In the genomic region with DNA sequence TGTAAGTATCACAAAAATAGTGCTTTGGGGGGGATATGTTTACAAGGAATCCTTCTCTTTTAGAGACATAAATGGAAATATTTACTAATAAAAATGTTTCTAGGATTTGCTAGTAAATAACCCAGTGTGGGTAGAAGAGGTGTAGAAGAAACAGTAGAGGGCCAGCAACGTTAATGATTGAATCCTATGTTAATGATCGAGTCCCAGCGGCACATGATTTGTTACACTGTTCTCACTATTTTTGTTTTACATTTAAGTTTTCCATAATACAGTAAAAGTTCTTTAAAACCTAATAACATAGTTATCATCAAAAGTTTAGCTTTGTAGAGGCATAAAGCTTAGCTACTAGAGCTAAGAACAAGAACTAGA, we compare ENCODE assay signal across 1 cellular context.
TF ChIP-seq lines count a peak whose summit lies in the region.

No MANE protein-coding gene starts in this region.

TF ChIP-seq in HepG2, 621 proteins besides CTCF, POLR2A, EP300 and RAD21 (continued from another document):
- TF ChIP-seq, protein P1, sequence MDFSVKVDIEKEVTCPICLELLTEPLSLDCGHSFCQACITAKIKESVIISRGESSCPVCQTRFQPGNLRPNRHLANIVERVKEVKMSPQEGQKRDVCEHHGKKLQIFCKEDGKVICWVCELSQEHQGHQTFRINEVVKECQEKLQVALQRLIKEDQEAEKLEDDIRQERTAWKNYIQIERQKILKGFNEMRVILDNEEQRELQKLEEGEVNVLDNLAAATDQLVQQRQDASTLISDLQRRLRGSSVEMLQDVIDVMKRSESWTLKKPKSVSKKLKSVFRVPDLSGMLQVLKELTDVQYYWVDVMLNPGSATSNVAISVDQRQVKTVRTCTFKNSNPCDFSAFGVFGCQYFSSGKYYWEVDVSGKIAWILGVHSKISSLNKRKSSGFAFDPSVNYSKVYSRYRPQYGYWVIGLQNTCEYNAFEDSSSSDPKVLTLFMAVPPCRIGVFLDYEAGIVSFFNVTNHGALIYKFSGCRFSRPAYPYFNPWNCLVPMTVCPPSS (IDR thresholded peaks at IDR 0.05), result no peak
- TF ChIP-seq, protein P2, sequence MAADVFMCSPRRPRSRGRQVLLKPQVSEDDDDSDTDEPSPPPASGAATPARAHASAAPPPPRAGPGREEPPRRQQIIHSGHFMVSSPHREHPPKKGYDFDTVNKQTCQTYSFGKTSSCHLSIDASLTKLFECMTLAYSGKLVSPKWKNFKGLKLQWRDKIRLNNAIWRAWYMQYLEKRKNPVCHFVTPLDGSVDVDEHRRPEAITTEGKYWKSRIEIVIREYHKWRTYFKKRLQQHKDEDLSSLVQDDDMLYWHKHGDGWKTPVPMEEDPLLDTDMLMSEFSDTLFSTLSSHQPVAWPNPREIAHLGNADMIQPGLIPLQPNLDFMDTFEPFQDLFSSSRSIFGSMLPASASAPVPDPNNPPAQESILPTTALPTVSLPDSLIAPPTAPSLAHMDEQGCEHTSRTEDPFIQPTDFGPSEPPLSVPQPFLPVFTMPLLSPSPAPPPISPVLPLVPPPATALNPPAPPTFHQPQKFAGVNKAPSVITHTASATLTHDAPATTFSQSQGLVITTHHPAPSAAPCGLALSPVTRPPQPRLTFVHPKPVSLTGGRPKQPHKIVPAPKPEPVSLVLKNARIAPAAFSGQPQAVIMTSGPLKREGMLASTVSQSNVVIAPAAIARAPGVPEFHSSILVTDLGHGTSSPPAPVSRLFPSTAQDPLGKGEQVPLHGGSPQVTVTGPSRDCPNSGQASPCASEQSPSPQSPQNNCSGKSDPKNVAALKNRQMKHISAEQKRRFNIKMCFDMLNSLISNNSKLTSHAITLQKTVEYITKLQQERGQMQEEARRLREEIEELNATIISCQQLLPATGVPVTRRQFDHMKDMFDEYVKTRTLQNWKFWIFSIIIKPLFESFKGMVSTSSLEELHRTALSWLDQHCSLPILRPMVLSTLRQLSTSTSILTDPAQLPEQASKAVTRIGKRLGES (CRISPR knock-in tag; IDR thresholded peaks at IDR 0.05; ENCODE audit: borderline replicate concordance), result no peak
- TF ChIP-seq, protein P3, sequence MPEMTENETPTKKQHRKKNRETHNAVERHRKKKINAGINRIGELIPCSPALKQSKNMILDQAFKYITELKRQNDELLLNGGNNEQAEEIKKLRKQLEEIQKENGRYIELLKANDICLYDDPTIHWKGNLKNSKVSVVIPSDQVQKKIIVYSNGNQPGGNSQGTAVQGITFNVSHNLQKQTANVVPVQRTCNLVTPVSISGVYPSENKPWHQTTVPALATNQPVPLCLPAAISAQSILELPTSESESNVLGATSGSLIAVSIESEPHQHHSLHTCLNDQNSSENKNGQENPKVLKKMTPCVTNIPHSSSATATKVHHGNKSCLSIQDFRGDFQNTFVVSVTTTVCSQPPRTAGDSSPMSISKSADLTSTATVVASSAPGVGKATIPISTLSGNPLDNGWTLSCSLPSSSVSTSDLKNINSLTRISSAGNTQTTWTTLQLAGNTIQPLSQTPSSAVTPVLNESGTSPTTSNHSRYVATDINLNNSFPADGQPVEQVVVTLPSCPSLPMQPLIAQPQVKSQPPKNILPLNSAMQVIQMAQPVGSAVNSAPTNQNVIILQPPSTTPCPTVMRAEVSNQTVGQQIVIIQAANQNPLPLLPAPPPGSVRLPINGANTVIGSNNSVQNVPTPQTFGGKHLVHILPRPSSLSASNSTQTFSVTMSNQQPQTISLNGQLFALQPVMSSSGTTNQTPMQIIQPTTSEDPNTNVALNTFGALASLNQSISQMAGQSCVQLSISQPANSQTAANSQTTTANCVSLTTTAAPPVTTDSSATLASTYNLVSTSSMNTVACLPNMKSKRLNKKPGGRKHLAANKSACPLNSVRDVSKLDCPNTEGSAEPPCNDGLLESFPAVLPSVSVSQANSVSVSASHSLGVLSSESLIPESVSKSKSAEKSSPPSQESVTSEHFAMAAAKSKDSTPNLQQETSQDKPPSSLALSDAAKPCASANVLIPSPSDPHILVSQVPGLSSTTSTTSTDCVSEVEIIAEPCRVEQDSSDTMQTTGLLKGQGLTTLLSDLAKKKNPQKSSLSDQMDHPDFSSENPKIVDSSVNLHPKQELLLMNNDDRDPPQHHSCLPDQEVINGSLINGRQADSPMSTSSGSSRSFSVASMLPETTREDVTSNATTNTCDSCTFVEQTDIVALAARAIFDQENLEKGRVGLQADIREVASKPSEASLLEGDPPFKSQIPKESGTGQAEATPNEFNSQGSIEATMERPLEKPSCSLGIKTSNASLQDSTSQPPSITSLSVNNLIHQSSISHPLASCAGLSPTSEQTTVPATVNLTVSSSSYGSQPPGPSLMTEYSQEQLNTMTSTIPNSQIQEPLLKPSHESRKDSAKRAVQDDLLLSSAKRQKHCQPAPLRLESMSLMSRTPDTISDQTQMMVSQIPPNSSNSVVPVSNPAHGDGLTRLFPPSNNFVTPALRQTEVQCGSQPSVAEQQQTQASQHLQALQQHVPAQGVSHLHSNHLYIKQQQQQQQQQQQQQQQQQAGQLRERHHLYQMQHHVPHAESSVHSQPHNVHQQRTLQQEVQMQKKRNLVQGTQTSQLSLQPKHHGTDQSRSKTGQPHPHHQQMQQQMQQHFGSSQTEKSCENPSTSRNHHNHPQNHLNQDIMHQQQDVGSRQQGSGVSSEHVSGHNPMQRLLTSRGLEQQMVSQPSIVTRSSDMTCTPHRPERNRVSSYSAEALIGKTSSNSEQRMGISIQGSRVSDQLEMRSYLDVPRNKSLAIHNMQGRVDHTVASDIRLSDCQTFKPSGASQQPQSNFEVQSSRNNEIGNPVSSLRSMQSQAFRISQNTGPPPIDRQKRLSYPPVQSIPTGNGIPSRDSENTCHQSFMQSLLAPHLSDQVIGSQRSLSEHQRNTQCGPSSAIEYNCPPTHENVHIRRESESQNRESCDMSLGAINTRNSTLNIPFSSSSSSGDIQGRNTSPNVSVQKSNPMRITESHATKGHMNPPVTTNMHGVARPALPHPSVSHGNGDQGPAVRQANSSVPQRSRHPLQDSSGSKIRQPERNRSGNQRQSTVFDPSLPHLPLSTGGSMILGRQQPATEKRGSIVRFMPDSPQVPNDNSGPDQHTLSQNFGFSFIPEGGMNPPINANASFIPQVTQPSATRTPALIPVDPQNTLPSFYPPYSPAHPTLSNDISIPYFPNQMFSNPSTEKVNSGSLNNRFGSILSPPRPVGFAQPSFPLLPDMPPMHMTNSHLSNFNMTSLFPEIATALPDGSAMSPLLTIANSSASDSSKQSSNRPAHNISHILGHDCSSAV (CRISPR knock-in tag; IDR thresholded peaks at IDR 0.05; ENCODE audit: borderline replicate concordance), result no peak
- TF ChIP-seq, protein P4, sequence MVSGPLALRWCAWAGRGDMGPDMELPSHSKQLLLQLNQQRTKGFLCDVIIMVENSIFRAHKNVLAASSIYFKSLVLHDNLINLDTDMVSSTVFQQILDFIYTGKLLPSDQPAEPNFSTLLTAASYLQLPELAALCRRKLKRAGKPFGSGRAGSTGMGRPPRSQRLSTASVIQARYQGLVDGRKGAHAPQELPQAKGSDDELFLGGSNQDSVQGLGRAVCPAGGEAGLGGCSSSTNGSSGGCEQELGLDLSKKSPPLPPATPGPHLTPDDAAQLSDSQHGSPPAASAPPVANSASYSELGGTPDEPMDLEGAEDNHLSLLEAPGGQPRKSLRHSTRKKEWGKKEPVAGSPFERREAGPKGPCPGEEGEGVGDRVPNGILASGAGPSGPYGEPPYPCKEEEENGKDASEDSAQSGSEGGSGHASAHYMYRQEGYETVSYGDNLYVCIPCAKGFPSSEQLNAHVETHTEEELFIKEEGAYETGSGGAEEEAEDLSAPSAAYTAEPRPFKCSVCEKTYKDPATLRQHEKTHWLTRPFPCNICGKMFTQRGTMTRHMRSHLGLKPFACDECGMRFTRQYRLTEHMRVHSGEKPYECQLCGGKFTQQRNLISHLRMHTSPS (CRISPR knock-in tag; IDR thresholded peaks at IDR 0.05; ENCODE audit: low read depth), result no peak
- TF ChIP-seq ZNF484 (CRISPR knock-in tag; IDR thresholded peaks at IDR 0.05; ENCODE audit: borderline replicate concordance, low read depth), result no peak
TF ChIP-seq in HepG2: peak in this region for 0.
